Comparison of ENCODE assay signal across 2 cellular contexts in genomic region chr19:47848425-47848824, GRCh38.
TF ChIP-seq lines count a peak whose summit lies in the region.

No MANE protein-coding gene starts in this region.

TF ChIP-seq in A549, 52 proteins besides CTCF, POLR2A, EP300 and RAD21:
- TF ChIP-seq RCOR1 (IDR thresholded peaks at IDR 0.05; ENCODE audit: low read depth, low read length) = no peak
- no peak for TF ChIP-seq MYC (IDR thresholded peaks at IDR 0.05; ENCODE audit: borderline replicate concordance, low read length)
- no peak for TF ChIP-seq CHD4 (IDR thresholded peaks at IDR 0.05; ENCODE audit: borderline replicate concordance)
- TF ChIP-seq CEBPB (IDR thresholded peaks at IDR 0.05) = no peak
- TF ChIP-seq, protein P1, sequence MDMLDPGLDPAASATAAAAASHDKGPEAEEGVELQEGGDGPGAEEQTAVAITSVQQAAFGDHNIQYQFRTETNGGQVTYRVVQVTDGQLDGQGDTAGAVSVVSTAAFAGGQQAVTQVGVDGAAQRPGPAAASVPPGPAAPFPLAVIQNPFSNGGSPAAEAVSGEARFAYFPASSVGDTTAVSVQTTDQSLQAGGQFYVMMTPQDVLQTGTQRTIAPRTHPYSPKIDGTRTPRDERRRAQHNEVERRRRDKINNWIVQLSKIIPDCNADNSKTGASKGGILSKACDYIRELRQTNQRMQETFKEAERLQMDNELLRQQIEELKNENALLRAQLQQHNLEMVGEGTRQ (IDR thresholded peaks at IDR 0.05) = no peak
- TF ChIP-seq POLR2AphosphoS2 (conservative IDR thresholded peaks at IDR 0.05; ENCODE audit: low read length) = no peak
- no peak for TF ChIP-seq RNF2 (IDR thresholded peaks at IDR 0.05; ENCODE audit: borderline replicate concordance, low read depth)
- TF ChIP-seq GATA3 (IDR thresholded peaks at IDR 0.05; ENCODE audit: borderline replicate concordance) = no peak
- no peak for TF ChIP-seq HOXB13 (CRISPR knock-in tag; IDR thresholded peaks at IDR 0.05; ENCODE audit: low read depth)
- no peak for TF ChIP-seq ESRRA (IDR thresholded peaks at IDR 0.05; ENCODE audit: borderline replicate concordance, low read length)
- TF ChIP-seq, protein P2, sequence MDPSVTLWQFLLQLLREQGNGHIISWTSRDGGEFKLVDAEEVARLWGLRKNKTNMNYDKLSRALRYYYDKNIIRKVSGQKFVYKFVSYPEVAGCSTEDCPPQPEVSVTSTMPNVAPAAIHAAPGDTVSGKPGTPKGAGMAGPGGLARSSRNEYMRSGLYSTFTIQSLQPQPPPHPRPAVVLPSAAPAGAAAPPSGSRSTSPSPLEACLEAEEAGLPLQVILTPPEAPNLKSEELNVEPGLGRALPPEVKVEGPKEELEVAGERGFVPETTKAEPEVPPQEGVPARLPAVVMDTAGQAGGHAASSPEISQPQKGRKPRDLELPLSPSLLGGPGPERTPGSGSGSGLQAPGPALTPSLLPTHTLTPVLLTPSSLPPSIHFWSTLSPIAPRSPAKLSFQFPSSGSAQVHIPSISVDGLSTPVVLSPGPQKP (IDR thresholded peaks at IDR 0.05; ENCODE audit: low read depth, low read length) = no peak
- TF ChIP-seq HEYL (CRISPR knock-in tag; IDR thresholded peaks at IDR 0.05) = no peak
- no peak for TF ChIP-seq KDM5A (IDR thresholded peaks at IDR 0.05)
- TF ChIP-seq JUNB (IDR thresholded peaks at IDR 0.05) = no peak
- no peak for TF ChIP-seq E2F6 (IDR thresholded peaks at IDR 0.05; ENCODE audit: borderline replicate concordance, low read depth)
- no peak for TF ChIP-seq CBX8 (IDR thresholded peaks at IDR 0.05)
- no peak for TF ChIP-seq CHD2 (IDR thresholded peaks at IDR 0.05; ENCODE audit: low read length, partially characterized antibody)
- no peak for TF ChIP-seq NPAS2 (CRISPR knock-in tag; IDR thresholded peaks at IDR 0.05; ENCODE audit: borderline replicate concordance)
- TF ChIP-seq BHLHE40 (IDR thresholded peaks at IDR 0.05; ENCODE audit: low read depth, low read length) = no peak
- TF ChIP-seq EHMT2 (IDR thresholded peaks at IDR 0.05; ENCODE audit: low read depth) = no peak
TF ChIP-seq in A549: peak in this region for 0.

TF ChIP-seq in HEK293, 187 proteins besides CTCF, POLR2A, EP300 and RAD21:
- TF ChIP-seq, protein P3, sequence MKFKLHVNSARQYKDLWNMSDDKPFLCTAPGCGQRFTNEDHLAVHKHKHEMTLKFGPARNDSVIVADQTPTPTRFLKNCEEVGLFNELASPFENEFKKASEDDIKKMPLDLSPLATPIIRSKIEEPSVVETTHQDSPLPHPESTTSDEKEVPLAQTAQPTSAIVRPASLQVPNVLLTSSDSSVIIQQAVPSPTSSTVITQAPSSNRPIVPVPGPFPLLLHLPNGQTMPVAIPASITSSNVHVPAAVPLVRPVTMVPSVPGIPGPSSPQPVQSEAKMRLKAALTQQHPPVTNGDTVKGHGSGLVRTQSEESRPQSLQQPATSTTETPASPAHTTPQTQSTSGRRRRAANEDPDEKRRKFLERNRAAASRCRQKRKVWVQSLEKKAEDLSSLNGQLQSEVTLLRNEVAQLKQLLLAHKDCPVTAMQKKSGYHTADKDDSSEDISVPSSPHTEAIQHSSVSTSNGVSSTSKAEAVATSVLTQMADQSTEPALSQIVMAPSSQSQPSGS (tag by site-specific recombination; IDR thresholded peaks at IDR 0.05; ENCODE audit: low read depth) = no peak
- TF ChIP-seq SETDB1 (IDR thresholded peaks at IDR 0.05; ENCODE audit: insufficient read length, low read length) (no peak), ZNF121 (tag by site-specific recombination; IDR thresholded peaks at IDR 0.05) (peak; percentile 96), KLF9 (tag by site-specific recombination; IDR thresholded peaks at IDR 0.05; ENCODE audit: low read depth) (no peak), ZBTB49 (tag by site-specific recombination; IDR thresholded peaks at IDR 0.05; ENCODE audit: low read depth) (no peak)
